10 cellular contexts compared by ENCODE assay signal in the genomic region with DNA sequence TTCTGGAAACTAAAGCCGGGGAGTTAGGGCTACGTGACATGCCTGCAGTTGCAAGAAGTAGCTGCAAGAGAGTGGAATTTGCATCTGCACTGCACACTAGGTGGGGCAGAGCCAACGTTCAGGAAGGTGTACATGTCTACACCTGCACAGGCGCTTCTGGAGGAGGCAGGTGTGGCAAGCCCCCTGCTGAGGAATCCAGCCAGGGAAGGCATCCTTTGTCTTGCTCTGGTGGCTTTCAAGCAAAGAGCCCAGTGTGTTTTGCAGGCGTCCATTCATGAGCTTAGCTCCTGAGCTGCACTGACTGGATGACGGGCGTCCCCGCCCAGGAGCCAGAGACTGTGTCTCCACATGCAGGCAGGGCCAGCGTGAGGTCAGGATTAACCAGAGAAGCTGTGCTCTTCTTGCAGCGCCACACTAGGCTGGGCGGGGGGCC.
DNase-seq lines count a peak whose midpoint lies in the region; FAIRE-seq and TF ChIP-seq lines count a peak whose summit lies in the region.
"Had no signal": no experiment of that assay in that cellular context is flagged by ENCODE, and none has a peak within 500 bp of the region (broad histone marks: within the 10 kb centered on the region; RNA-seq: fewer than 3 reads in every experiment).

No MANE protein-coding gene starts in this region.

- H3K36me3 ChIP-seq in H1 (ENCODE audit: control insufficient read depth in 2 of 4, insufficient read depth in 4 of 4, low read length in 3 of 4) (no peaks in the 10 kb centered on the region), BE2C (no peaks in the 10 kb centered on the region), mesendoderm (ENCODE audit: control insufficient read depth, insufficient read depth, low read length) (no peaks in the 10 kb centered on the region), ascending aorta (no peaks in the 10 kb centered on the region)
- H3K36me3 ChIP-seq: SJCRH30 had no signal

- no peak for FAIRE-seq in H1 (lab: Jason Lieb, UNC)

- H4K5ac ChIP-seq in H1 (ENCODE audit: insufficient read length, low read depth, low read length) (no peak overlapping the region), mesendoderm (ENCODE audit: low read length) (no peak overlapping the region)

- H3K79me1 ChIP-seq in H1 (ENCODE audit: low read depth, low read length) = no peaks in the 10 kb centered on the region
- no peaks in the 10 kb centered on the region for H3K79me1 ChIP-seq in mesendoderm (ENCODE audit: low read length)

- H2BK15ac ChIP-seq in H1 (ENCODE audit: low read length) (0 out of 2 replicates have a peak overlapping the region, but pooled peaks have one; percentile 48), mesendoderm (replicated peaks; ENCODE audit: low read depth) (no peak overlapping the region)

- H2BK12ac ChIP-seq in H1 (ENCODE audit: low read depth, low read length) = no peak overlapping the region

- TF ChIP-seq EP300 in H1 (IDR thresholded peaks at IDR 0.05; ENCODE audit: borderline replicate concordance in 1 of 2, low read depth in 2 of 2, low read length in 2 of 2) = no peak

- intact Hi-C loops in ascending aorta (cut with DNase I) = no loop called here

- no peak overlapping the region for H3K9ac ChIP-seq in H1 (replicated peaks in 1 of 4; ENCODE audit: extremely low read depth in 1 of 4, low read depth in 3 of 4, low read length in 3 of 4)
- no peak overlapping the region for H3K9ac ChIP-seq in mesendoderm (ENCODE audit: low read length)

- no peak overlapping the region for H3K18ac ChIP-seq in H1 (ENCODE audit: extremely low read depth, low read length)
- H3K18ac ChIP-seq in mesendoderm (ENCODE audit: low read length) = no peak overlapping the region

- POLR2A ChIA-PET in H1 (lab: Charles Lee; ENCODE audit: partially characterized antibody) = interaction anchor here (1.1 kb wide), 1 partner anchor 48 kb away, joined by 3 read pairs; no protein-coding TSS in a partner anchor

- no peaks in the 10 kb centered on the region for H3K27me3 ChIP-seq in H1 (replicated peaks in 1 of 4; ENCODE audit: control insufficient read depth in 3 of 4, extremely low read depth in 1 of 4, insufficient read depth in 3 of 4, low read length in 3 of 4)
- H3K27me3 ChIP-seq in BE2C = no peaks in the 10 kb centered on the region; the same call in 1 of the 2 replicates
- H3K27me3 ChIP-seq in mesendoderm (ENCODE audit: insufficient read depth, low read length, poor library complexity) = no peaks in the 10 kb centered on the region
- no peaks in the 10 kb centered on the region for H3K27me3 ChIP-seq in ascending aorta
- H3K27me3 ChIP-seq: SJCRH30 had no signal

- H3K4me1 ChIP-seq in H1 (replicated peaks in 1 of 4; ENCODE audit: control insufficient read depth in 3 of 4, insufficient read depth in 4 of 4, low read length in 3 of 4) (peaks cover 0 to 2% (median under 1%) of the 10 kb centered on the region in 4 experiments; a peak in 2 of 7 replicates), BE2C (no peaks in the 10 kb centered on the region), mesendoderm (ENCODE audit: control insufficient read depth, low read depth, low read length) (no peaks in the 10 kb centered on the region), ascending aorta (peaks cover 3 to 24% of the 10 kb centered on the region in 2 donors)

- no peak overlapping the region for H3K56ac ChIP-seq in H1 (replicated peaks; ENCODE audit: insufficient read length, low read depth, low read length)
- H3K56ac ChIP-seq in mesendoderm (ENCODE audit: low read length) = no peak overlapping the region

- WGBS in H1 (ENCODE audit: extremely low coverage in 1 of 2, insufficient coverage in 1 of 2, insufficient read length in 1 of 2, insufficient replicate concordance in 2 of 2, low coverage in 1 of 2, low lambda C conversion rate in 2 of 2, missing lambda C conversion rate in 1 of 2), 2 experiments = 90% methylated on average over 11 of the region's 11 CpGs; no CpG with 5 or more reads in 1 of the 2 experiments
- WGBS in mesendoderm (ENCODE audit: extremely low coverage, insufficient coverage, low lambda C conversion rate) = no CpG with 5 or more reads among the region's 11 CpGs

- H3K4me3 ChIP-seq in H1 (ENCODE audit: extremely low read depth in 1 of 4, insufficient read depth in 2 of 4, low read depth in 3 of 4, low read length in 4 of 4) (no peak overlapping the region), skin epidermis (no peak overlapping the region), BE2C (ENCODE audit: low read depth, low read length) (no peak overlapping the region), mesendoderm (ENCODE audit: low read length) (no peak overlapping the region), ascending aorta (no peak overlapping the region)
- H3K4me3 ChIP-seq: SJCRH30 had no signal

- H3K4ac ChIP-seq in H1 (replicated peaks; ENCODE audit: insufficient read length, low read depth, low read length) (no peak overlapping the region), mesendoderm (ENCODE audit: low read depth, low read length) (no peak overlapping the region)

- TF ChIP-seq RAD21 in H1 (IDR thresholded peaks at IDR 0.05 in 1 of 2, conservative IDR thresholded peaks at IDR 0.05 in 1 of 2; ENCODE audit: low read depth in 2 of 2, low read length in 2 of 2) = no peak

- H3K14ac ChIP-seq in H1 (ENCODE audit: insufficient read length) = no peak overlapping the region

- no peaks in the 10 kb centered on the region for H3K23me2 ChIP-seq in H1 (ENCODE audit: low read depth, low read length)

- H2BK20ac ChIP-seq in H1 (ENCODE audit: low read length) = no peak overlapping the region

- H4K20me1 ChIP-seq in H1 (replicated peaks in 1 of 2; ENCODE audit: control insufficient read depth in 1 of 2, insufficient read depth in 2 of 2, low read length in 2 of 2) = no peaks in the 10 kb centered on the region

- no peak for TF ChIP-seq CTCF in H1 (IDR thresholded peaks at IDR 0.05; ENCODE audit: control extremely low read depth in 1 of 3, insufficient read depth in 1 of 3, low read depth in 1 of 3, low read length in 3 of 3)
- TF ChIP-seq CTCF in BE2C (IDR thresholded peaks at IDR 0.05; ENCODE audit: low read depth, low read length) = no peak
- no peak for TF ChIP-seq CTCF in ascending aorta (IDR thresholded peaks at IDR 0.05)

- no peak overlapping the region for H2AFZ ChIP-seq in H1 (ENCODE audit: low read length)

- no peak for TF ChIP-seq POLR2A in H1 (IDR thresholded peaks at IDR 0.05; ENCODE audit: control extremely low read depth in 1 of 2, low read depth in 2 of 2, low read length in 2 of 2)

- H2AK5ac ChIP-seq in H1 (ENCODE audit: low read depth, low read length) (no peak overlapping the region), mesendoderm (ENCODE audit: low read length) (no peak overlapping the region)

- no peak overlapping the region for H4K91ac ChIP-seq in H1 (replicated peaks; ENCODE audit: insufficient read length, low read length)

- H2BK5ac ChIP-seq in H1 (ENCODE audit: low read depth, low read length) (no peak overlapping the region), mesendoderm (ENCODE audit: low read length) (no peak overlapping the region)

- no peak overlapping the region for H2BK120ac ChIP-seq in H1 (replicated peaks; ENCODE audit: low read depth, low read length)
- no peak overlapping the region for H2BK120ac ChIP-seq in mesendoderm (ENCODE audit: low read depth, low read length)

- H3K79me2 ChIP-seq in H1 (ENCODE audit: control insufficient read depth in 1 of 2, insufficient read depth in 2 of 2, low read length in 2 of 2) (no peaks in the 10 kb centered on the region; a peak in 1 of 4 replicates), mesendoderm (ENCODE audit: control insufficient read depth, insufficient read depth, low read length) (no peaks in the 10 kb centered on the region)

- DNase-seq in ELF-1 (ENCODE audit: low read depth, low spot score) (peak; percentile 66), NCI-H2171 treated with DMSO at 0.1 percent for 48 hours (lab: John Stamatoyannopoulos, UW) (peak; percentile 64), H1 (ENCODE audit: low read depth in 1 of 2, low spot score in 2 of 2) (no peak), NCI-H82 treated with DMSO at 0.1 percent for 48 hours (lab: John Stamatoyannopoulos, UW; ENCODE audit: unreplicated experiment) (no peak), BE2C (no peak), mesendoderm (no peak), ascending aorta (ENCODE audit: low spot score in 2 of 2) (no peak)
- DNase-seq: SJCRH30; stimulated activated CD4-positive, alpha-beta T cell treated with anti-CD3 and anti-CD28 coated beads, Interleukin-4, amount 100 ng/mL, for 4 hours had no signal

- H4K8ac ChIP-seq in H1 (ENCODE audit: extremely low read depth, insufficient read depth, low read length) (no peak overlapping the region), mesendoderm (ENCODE audit: low read depth, low read length) (no peak overlapping the region)

- no peak overlapping the region for H3K4me2 ChIP-seq in H1 (ENCODE audit: insufficient read depth in 1 of 2, low read depth in 2 of 2, low read length in 2 of 2)
- no peak overlapping the region for H3K4me2 ChIP-seq in mesendoderm (ENCODE audit: low read length)

- H3K23ac ChIP-seq in H1 (ENCODE audit: insufficient read length) = no peak overlapping the region
- no peak overlapping the region for H3K23ac ChIP-seq in mesendoderm (ENCODE audit: low read length)

- H3K9me3 ChIP-seq in H1 (ENCODE audit: insufficient read depth in 2 of 2, low read depth in 1 of 2, low read length in 1 of 2) (no peaks in the 10 kb centered on the region; a peak in 1 of 4 replicates), BE2C (no peaks in the 10 kb centered on the region; the same call in 1 of the 2 replicates), ascending aorta (no peaks in the 10 kb centered on the region)

- CTCF ChIA-PET in H1 (lab: Charles Lee; ENCODE audit: partially characterized antibody) = interaction anchor here (0.6 to 3.1 kb wide), 10 partner anchors 11 to 149 kb away, joined by 3 to 11 read pairs (median 3); no protein-coding TSS in a partner anchor

- H3K27ac ChIP-seq in H1 (ENCODE audit: low read depth, low read length) (no peak overlapping the region), skin epidermis (peak overlapping the region in 17 of 21 experiments; percentile 46 to 84 (median 75)), mesendoderm (ENCODE audit: low read depth, low read length) (no peak overlapping the region), ascending aorta (no peak overlapping the region)
- H3K27ac ChIP-seq: SJCRH30 had no signal

TF ChIP-seq in H1, 55 proteins besides CTCF, POLR2A, EP300 and RAD21 (continues in another document):
- no peak for TF ChIP-seq RXRA (IDR thresholded peaks at IDR 0.05; ENCODE audit: insufficient read depth, low read depth, low read length)
- no peak for TF ChIP-seq NRF1 (IDR thresholded peaks at IDR 0.05; ENCODE audit: low read depth, low read length)
- TF ChIP-seq KDM4A (IDR thresholded peaks at IDR 0.05; ENCODE audit: low read depth, low read length, severe bottlenecking) = no peak
- no peak for TF ChIP-seq SIRT6 (IDR thresholded peaks at IDR 0.05; ENCODE audit: low read length)
- TF ChIP-seq, protein P1, sequence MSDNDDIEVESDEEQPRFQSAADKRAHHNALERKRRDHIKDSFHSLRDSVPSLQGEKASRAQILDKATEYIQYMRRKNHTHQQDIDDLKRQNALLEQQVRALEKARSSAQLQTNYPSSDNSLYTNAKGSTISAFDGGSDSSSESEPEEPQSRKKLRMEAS (IDR thresholded peaks at IDR 0.05) = no peak
- TF ChIP-seq SP1 (IDR thresholded peaks at IDR 0.05; ENCODE audit: low read depth, low read length) = no peak
- TF ChIP-seq RFX5 (IDR thresholded peaks at IDR 0.05; ENCODE audit: borderline replicate concordance, low read depth, low read length) = no peak

Comparison
In these comparisons a context has a peak if more than half of its experiments do, and no peak if none do; other contexts are left out.
1. DNase-seq: peak in ELF-1 (single experiment) and NCI-H2171 treated with DMSO at 0.1 percent for 48 hours (single experiment); none in H1 (0 of 2), NCI-H82 treated with DMSO at 0.1 percent for 48 hours (single experiment), BE2C (single experiment), mesendoderm (single experiment) and ascending aorta (0 of 2).
2. H3K27ac ChIP-seq: peak in skin epidermis (17 of 21); none in H1 (single experiment), mesendoderm (single experiment) and ascending aorta (0 of 2).